ENCODE assay signal across 17 cellular contexts in the genomic region with DNA sequence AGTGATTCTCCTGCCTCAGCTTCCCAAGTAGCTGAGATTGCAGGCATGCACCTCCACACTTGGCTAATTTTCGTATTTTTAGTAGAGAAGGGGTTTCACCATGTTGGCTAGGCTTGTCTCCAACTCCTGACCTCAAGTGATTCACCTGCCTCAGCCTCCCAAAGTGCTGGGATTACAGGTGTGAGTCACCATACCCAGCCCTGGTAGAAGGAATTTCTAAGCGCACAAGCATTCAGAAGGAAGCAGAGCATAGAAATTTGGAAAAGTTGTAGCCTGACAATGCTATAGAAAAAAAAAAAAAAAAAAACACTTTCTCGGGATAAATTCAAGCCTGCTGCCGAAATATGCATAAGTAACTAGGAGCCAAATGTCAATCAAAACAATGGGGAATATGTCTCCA.
A peak's percentile ranks its signal among the peaks of the same experiment; 100 is the strongest.
DNase-seq lines count a peak whose midpoint lies in the region; ATAC-seq, FAIRE-seq and TF ChIP-seq lines count a peak whose summit lies in the region.
"Had no signal": no experiment of that assay in that cellular context is flagged by ENCODE, and none has a peak within 500 bp of the region (broad histone marks: within the 10 kb centered on the region; RNA-seq: fewer than 3 reads in every experiment).

No MANE protein-coding gene starts in this region.

- 88 to 89% methylated on average over 4 of the region's 4 CpGs for WGBS in testis, 2 donors
- 62% methylated on average over 3 of the region's 4 CpGs for WGBS in right lobe of liver (ENCODE audit: insufficient coverage, low coverage, low lambda C conversion rate, missing lambda C conversion rate)
- 63 to 66% methylated on average over 4 of the region's 4 CpGs for WGBS in pancreas, 2 donors

- no peak overlapping the region for H3K4me3 ChIP-seq in astrocyte (ENCODE audit: insufficient read depth, low read depth, low read length)
- no peak overlapping the region for H3K4me3 ChIP-seq in testis
- no peak overlapping the region for H3K4me3 ChIP-seq in H7 (ENCODE audit: insufficient read depth, low read depth, low read length)
- no peak overlapping the region for H3K4me3 ChIP-seq in right lobe of liver
- no peak overlapping the region for H3K4me3 ChIP-seq in pancreas
- H3K4me3 ChIP-seq: BLaER1 treated with 17β-estradiol and CSF1 and Interleukin-3, amounts not matched to agents 10 nM and 100 nM; GM12878; HAP-1 had no signal

- H3K4me1 Mint-ChIP-seq in astrocyte (ENCODE audit: low read depth, unreplicated experiment) = peaks cover 13% of the 10 kb centered on the region
- H3K4me1 Mint-ChIP-seq: CD4-positive, CD25-positive, alpha-beta regulatory T cell had no signal

- no peaks in the 10 kb centered on the region for H3K36me3 ChIP-seq in astrocyte (ENCODE audit: insufficient read depth, low read length)
- H3K36me3 ChIP-seq in testis (ENCODE audit: low read depth, missing control alignments) = no peaks in the 10 kb centered on the region
- no peaks in the 10 kb centered on the region for H3K36me3 ChIP-seq in H7 (replicated peaks; ENCODE audit: control insufficient read depth, insufficient read depth, low read length)
- no peaks in the 10 kb centered on the region for H3K36me3 ChIP-seq in right lobe of liver
- H3K36me3 ChIP-seq in pancreas = no peaks in the 10 kb centered on the region
- H3K36me3 ChIP-seq: BLaER1 treated with 17β-estradiol and CSF1 and Interleukin-3, amounts not matched to agents 10 nM and 100 nM; HAP-1 had no signal

- H3K27ac ChIP-seq in astrocyte (ENCODE audit: low read depth, low read length) (no peak overlapping the region), testis (no peak overlapping the region), right lobe of liver (no peak overlapping the region), pancreas (no peak overlapping the region)
- H3K27ac ChIP-seq: BLaER1 treated with 17β-estradiol and CSF1 and Interleukin-3, amounts not matched to agents 10 nM and 100 nM; HL-60 had no signal

- TF ChIP-seq POLR2A in testis (IDR thresholded peaks at IDR 0.05) (no peak), right lobe of liver (IDR thresholded peaks at IDR 0.05) (no peak)

- H3K36me3 Mint-ChIP-seq in astrocyte (ENCODE audit: low read depth, unreplicated experiment) = no peaks in the 10 kb centered on the region
- H3K36me3 Mint-ChIP-seq: CD4-positive, CD25-positive, alpha-beta regulatory T cell had no signal

- DNase-seq in ELR (ENCODE audit: low read depth) (peak; percentile 46), NCI-H226 (peak; percentile 23), astrocyte (ENCODE audit: low read depth) (peak; percentile 36), glomerular visceral epithelial cell (ENCODE audit: extremely low spot score) (peak; percentile 53), testis (no peak), H7 (no peak), right lobe of liver (no peak), pancreas (no peak)
- DNase-seq: ACHN; CD4-positive, CD25-positive, alpha-beta regulatory T cell; GOT3; IMR-90 had no signal

- intact Hi-C loops in testis (cut with DNase I; ENCODE audit: low total_unique reads) (no loop called here), right lobe of liver (cut with DNase I) (no loop called here), pancreas (cut with DNase I) (no loop called here)

- H3K9ac ChIP-seq in astrocyte (ENCODE audit: low read length) = no peak overlapping the region
- H3K9ac ChIP-seq: BLaER1 treated with 17β-estradiol and CSF1 and Interleukin-3, amounts not matched to agents 10 nM and 100 nM had no signal

- FAIRE-seq in astrocyte (lab: Jason Lieb, UNC) (no peak), pancreas (lab: Jason Lieb, UNC) (no peak)
- FAIRE-seq: GM12878, GM18507 had no signal

- H3K4me2 ChIP-seq in astrocyte (ENCODE audit: low read length) = no peak overlapping the region
- H3K4me2 ChIP-seq: BLaER1 treated with 17β-estradiol and CSF1 and Interleukin-3, amounts not matched to agents 10 nM and 100 nM had no signal

- H3K9me3 ChIP-seq in astrocyte (ENCODE audit: insufficient read depth, low read depth, low read length) (peaks cover 16% of the 10 kb centered on the region), testis (no peaks in the 10 kb centered on the region), right lobe of liver (no peaks in the 10 kb centered on the region), pancreas (no peaks in the 10 kb centered on the region)
- H3K9me3 ChIP-seq: HAP-1 had no signal

- no peaks in the 10 kb centered on the region for H3K27me3 Mint-ChIP-seq in astrocyte (ENCODE audit: low read depth, unreplicated experiment)
- H3K27me3 Mint-ChIP-seq: CD4-positive, CD25-positive, alpha-beta regulatory T cell had no signal

- H3K4me1 ChIP-seq in astrocyte (ENCODE audit: insufficient read depth, low read length) (peaks cover 11% of the 10 kb centered on the region), testis (no peaks in the 10 kb centered on the region), right lobe of liver (no peaks in the 10 kb centered on the region), pancreas (no peaks in the 10 kb centered on the region)
- H3K4me1 ChIP-seq: BLaER1 treated with 17β-estradiol and CSF1 and Interleukin-3, amounts not matched to agents 10 nM and 100 nM; HAP-1 had no signal

- peaks cover 14% of the 10 kb centered on the region for H3K9me3 Mint-ChIP-seq in astrocyte (ENCODE audit: unreplicated experiment)

- TF ChIP-seq CTCF in astrocyte (IDR thresholded peaks at IDR 0.05; ENCODE audit: insufficient read depth, low read depth, low read length) = no peak
- no peak for TF ChIP-seq CTCF in testis (IDR thresholded peaks at IDR 0.05)
- no peak for TF ChIP-seq CTCF in right lobe of liver (IDR thresholded peaks at IDR 0.05)
- TF ChIP-seq CTCF in pancreas (IDR thresholded peaks at IDR 0.05) = no peak

- H4K20me1 ChIP-seq in astrocyte (ENCODE audit: insufficient read depth, low read length) = no peaks in the 10 kb centered on the region
- H4K20me1 ChIP-seq: BLaER1 treated with 17β-estradiol and CSF1 and Interleukin-3, amounts not matched to agents 10 nM and 100 nM had no signal

- H3K27ac Mint-ChIP-seq in astrocyte (ENCODE audit: unreplicated experiment) = no peak overlapping the region
- H3K27ac Mint-ChIP-seq: CD4-positive, CD25-positive, alpha-beta regulatory T cell had no signal

- no peaks in the 10 kb centered on the region for H3K79me2 ChIP-seq in astrocyte (ENCODE audit: insufficient read depth, low read length)

- H3K4me3 Mint-ChIP-seq in astrocyte (ENCODE audit: unreplicated experiment) = no peak overlapping the region
- H3K4me3 Mint-ChIP-seq: CD4-positive, CD25-positive, alpha-beta regulatory T cell had no signal

- ATAC-seq in right lobe of liver = no peak
- no peak for ATAC-seq in pancreas
- ATAC-seq: GM12878 had no signal

- H2AFZ ChIP-seq in astrocyte (ENCODE audit: low read depth, low read length) = no peak overlapping the region

- H3K27me3 ChIP-seq in astrocyte (ENCODE audit: insufficient read depth, low read length) (no peaks in the 10 kb centered on the region), testis (no peaks in the 10 kb centered on the region), H7 (ENCODE audit: control insufficient read depth, insufficient read depth, low read length) (no peaks in the 10 kb centered on the region), right lobe of liver (no peaks in the 10 kb centered on the region), pancreas (no peaks in the 10 kb centered on the region)
- H3K27me3 ChIP-seq: BLaER1 treated with 17β-estradiol and CSF1 and Interleukin-3, amounts not matched to agents 10 nM and 100 nM had no signal

Comparison
In these comparisons a context has a peak if more than half of its experiments do, and no peak if none do; other contexts are left out.
1. DNase-seq: peak in ELR (single experiment), NCI-H226 (single experiment), astrocyte (single experiment) and glomerular visceral epithelial cell (single experiment); none in testis (single experiment), H7 (single experiment), right lobe of liver (0 of 3) and pancreas (0 of 6).